ENCODE assay signal across 8 cellular contexts in genomic region chr15:74950078-74951000, GRCh38. TPM values are rescaled to one million over a fixed set of nuclear protein-coding genes. Genes with fewer than 3 reads are reported as not detected.
DNase-seq lines count a peak whose midpoint lies in the region; ATAC-seq and TF ChIP-seq lines count a peak whose summit lies in the region.

No MANE protein-coding gene starts in this region.

- H3K27ac Mint-ChIP-seq in chondrocyte (ENCODE audit: unreplicated experiment): no peak overlapping the region

- H3K4me1 ChIP-seq in right lobe of liver: no peaks in the 10 kb centered on the region

- in situ Hi-C loops in ACHN (cut with HindIII; ENCODE audit: low pct_ligation_motif_present, low pct_unique_long_range_greater_than_20kb, low sequenced_read_pairs): no loop called here

- WGBS in right lobe of liver (ENCODE audit: insufficient coverage, low coverage, low lambda C conversion rate, missing lambda C conversion rate): 42% methylated on average over 5 of the region's 9 CpGs

- H3K36me3 ChIP-seq in right lobe of liver: no peaks in the 10 kb centered on the region

- peak; percentile 86 to 95 (median 90) for ATAC-seq in right lobe of liver
- no peak for ATAC-seq in GM18861 (IDR thresholded peaks at IDR 0.05; ENCODE audit: unreplicated experiment)

- H3K9me3 Mint-ChIP-seq in chondrocyte (ENCODE audit: low read depth): no peaks in the 10 kb centered on the region

- H3K9me3 ChIP-seq in right lobe of liver: no peaks in the 10 kb centered on the region

- H3K27me3 Mint-ChIP-seq in chondrocyte (ENCODE audit: low read depth): no peaks in the 10 kb centered on the region

- TF ChIP-seq CTCF in chondrocyte (IDR thresholded peaks at IDR 0.05) (peak; percentile 92), right lobe of liver (IDR thresholded peaks at IDR 0.05) (peak; percentile 92 to 99 (median 94))

- H3K4me3 Mint-ChIP-seq in chondrocyte (ENCODE audit: unreplicated experiment): no peak overlapping the region

- H3K27me3 ChIP-seq in right lobe of liver: no peaks in the 10 kb centered on the region

- H3K4me1 Mint-ChIP-seq in chondrocyte (ENCODE audit: low read depth): peaks cover 22% of the 10 kb centered on the region

- H3K27ac ChIP-seq in right lobe of liver: no peak overlapping the region

- H3K36me3 Mint-ChIP-seq in chondrocyte (ENCODE audit: low read depth): no peaks in the 10 kb centered on the region

- DNase-seq in ACHN (peak; percentile 73), GM19238 (ENCODE audit: insufficient read length, low spot score) (peak; percentile 52), NCI-H446 (lab: John Stamatoyannopoulos, UW) (peak; percentile 68 to 74), chondrocyte (ENCODE audit: low spot score) (no peak), right lobe of liver (peak in 2 of 3 donors; percentile 37 to 69)
- DNase-seq in activated CD4-positive, alpha-beta T cell treated with anti-CD3 and anti-CD28 coated beads for 24 hours (ENCODE audit: low read depth in 2 of 2): peak; percentile 74 to 75
- peak; percentile 33 for DNase-seq in stimulated activated CD8-positive, alpha-beta memory T cell treated with anti-CD3 and anti-CD28 coated beads, Interleukin-12 subunit alpha, Interleukin-12 subunit beta, amount 100 ng/mL, for 24 hours (ENCODE audit: extremely low read depth)

- intact Hi-C loops in right lobe of liver (cut with DNase I): no loop called here

- TF ChIP-seq POLR2A in right lobe of liver (IDR thresholded peaks at IDR 0.05): no peak

- H3K4me3 ChIP-seq in right lobe of liver: no peak overlapping the region

RNA-seq across cellular contexts. Expression of gene RPP25, which starts 6.2 kb away (rescaled TPM):
- total RNA-seq in chondrocyte (12.2 to 17.8 TPM (median 17.7 TPM) in 3 replicates), right lobe of liver (1 to 10 TPM; 1.5 to 8.5 (median 2.4) TPM)

RNA-seq across cellular contexts. Expression of gene COX5A, which starts 12.5 kb away (rescaled TPM):
- 126 to 133 TPM (median 131 TPM) in 3 replicates for total RNA-seq in chondrocyte
- total RNA-seq in right lobe of liver: 100 to 1,000 TPM; 130 to 169 (median 141) TPM

RNA-seq across cellular contexts. Expression of gene FAM219B, which starts 43.7 kb away (rescaled TPM):
- 78.0 to 97.6 TPM (median 89.9 TPM) in 3 replicates for total RNA-seq in chondrocyte
- total RNA-seq in right lobe of liver: 10 to 100 TPM; 11.1 to 14.7 (median 13.3) TPM

RNA-seq across cellular contexts. Expression of gene SCAMP5, which starts 45.0 kb away (rescaled TPM):
- total RNA-seq in chondrocyte (20.6 to 29.3 TPM (median 22.4 TPM) in 3 replicates), right lobe of liver (10 to 100 TPM in 3 of 6 experiments, 1 to 10 TPM in 2, under 1 TPM in 1; 0.53 to 15.7 (median 7.7) TPM)
